In genomic region chrX:23667239-23668177, GRCh38 we compare ENCODE assay signal across 8 cellular contexts. TPM values are rescaled to one million over a fixed set of nuclear protein-coding genes. Genes with fewer than 3 reads are reported as not detected.
A peak's percentile ranks its signal among the peaks of the same experiment; 100 is the strongest.
DNase-seq lines count a peak whose midpoint lies in the region; ATAC-seq and TF ChIP-seq lines count a peak whose summit lies in the region.

PRDX4 (plus strand) TSS chrX:23667493; CDS start chrX:23667571, 78 bp downstream.

- peaks cover 44% of the 10 kb centered on the region for H3K79me2 ChIP-seq in PC-3 (ENCODE audit: low read length)

- intact Hi-C loops in PC-3 (cut with micrococcal nuclease): loop anchor here (10.0 kb wide), 1 partner anchor 1027 kb away; the partner anchor contains the start of gene POLA1

- POLR2A ChIA-PET in PC-3 (lab: Charles Lee; ENCODE audit: unreplicated experiment): interaction anchor here (0.5 to 0.6 kb wide), 5 partner anchors 116 to 1644 kb away, joined by 3 to 6 read pairs (median 3); no protein-coding TSS in a partner anchor

- H3K9me2 ChIP-seq in PC-3 (replicated peaks; ENCODE audit: low read length): no peaks in the 10 kb centered on the region

- H3K4me1 ChIP-seq in PC-3 (ENCODE audit: insufficient read depth, low read length): peaks cover 13% of the 10 kb centered on the region
- H3K4me1 ChIP-seq in esophagus (ENCODE audit: control insufficient read depth in 2 of 2, insufficient read depth in 2 of 2, low read length in 1 of 2): no peaks in the 10 kb centered on the region
- H3K4me1 ChIP-seq in muscle layer of colon (ENCODE audit: insufficient read depth, low read length): no peaks in the 10 kb centered on the region

- WGBS in esophagus, 2 donors: 0 to 20% methylated on average over 57 to 73 of the region's 73 CpGs

- no TSS peak for BruUV-seq in PC-3 (replicated peaks; lab: Mats Ljungman, UMichigan)

- peak within 1 kb of the TSS; percentile 96 for H3K9ac ChIP-seq in PC-3 (ENCODE audit: low read length)
- H3K9ac ChIP-seq in muscle layer of colon (ENCODE audit: low read length): no peak within 1 kb of the TSS

- H4K20me1 ChIP-seq in PC-3 (ENCODE audit: low read length): 0 out of 2 replicates have a peak, but pooled peaks cover 4% of the 10 kb centered on the region

- H3K27me3 ChIP-seq in PC-3 (ENCODE audit: low read length) (no peaks in the 10 kb centered on the region), esophagus (ENCODE audit: control insufficient read depth in 1 of 2, insufficient read depth in 2 of 2, low read length in 2 of 2) (peaks cover 0 to 2% of the 10 kb centered on the region in 2 donors), muscle layer of colon (ENCODE audit: control insufficient read depth in 1 of 2, insufficient read depth in 2 of 2, low read length in 2 of 2) (no peaks in the 10 kb centered on the region)

- peak; percentile 61 for ATAC-seq in GM21526 (IDR thresholded peaks at IDR 0.05; ENCODE audit: low FRiP score, unreplicated experiment)
- peak; percentile 82 for ATAC-seq in PC-3

- CTCF ChIA-PET in PC-3 (lab: Charles Lee): no interaction called here

- H2AFZ ChIP-seq in PC-3 (ENCODE audit: low read length): peak within 1 kb of the TSS; percentile 92

- H3K9me3 ChIP-seq in PC-3 (ENCODE audit: low read length) (no peaks in the 10 kb centered on the region), esophagus (ENCODE audit: control insufficient read depth in 2 of 2, insufficient read depth in 1 of 2, low read depth in 1 of 2, low read length in 1 of 2) (peaks cover 0 to 3% of the 10 kb centered on the region in 2 donors), muscle layer of colon (ENCODE audit: low read length) (no peaks in the 10 kb centered on the region)

- H3K4me3 ChIP-seq in PC-3 (ENCODE audit: low read length) (peak within 1 kb of the TSS; percentile 71), esophagus (ENCODE audit: low read depth in 1 of 2, low read length in 2 of 2) (peak within 1 kb of the TSS; percentile 51 to 68), muscle layer of colon (ENCODE audit: low read depth in 1 of 2, low read length in 2 of 2) (peak within 1 kb of the TSS; percentile 44 to 59)

- peaks cover 9% of the 10 kb centered on the region; the same call in 1 of the 2 replicates for H3K36me3 ChIP-seq in PC-3 (ENCODE audit: low read depth, low read length)
- H3K36me3 ChIP-seq in esophagus (ENCODE audit: control insufficient read depth in 2 of 2, insufficient read depth in 2 of 2, low read length in 1 of 2): no peaks in the 10 kb centered on the region
- H3K36me3 ChIP-seq in muscle layer of colon (ENCODE audit: insufficient read depth, low read length): no peaks in the 10 kb centered on the region

- peak within 1 kb of the TSS; percentile 88 for H3K4me2 ChIP-seq in PC-3 (ENCODE audit: low read length)

- H3K27ac ChIP-seq in PC-3 (ENCODE audit: low read length): peak within 1 kb of the TSS; percentile 80
- peak within 1 kb of the TSS; percentile 88 to 89 for H3K27ac ChIP-seq in esophagus (ENCODE audit: low read depth in 2 of 2, low read length in 1 of 2)
- no peak within 1 kb of the TSS for H3K27ac ChIP-seq in muscle layer of colon (ENCODE audit: low read depth, low read length)

- TF ChIP-seq CTCF in PC-3 (conservative IDR thresholded peaks at IDR 0.05; ENCODE audit: low read depth, low read length): no peak

- DNase-seq in DMS 273 (lab: John Stamatoyannopoulos, UW; ENCODE audit: unreplicated experiment) (peak; percentile 95), HuH-7.5 (ENCODE audit: low spot score) (peak; percentile 75), PC-3 (peak; percentile 87)
- peak; percentile 72 for DNase-seq in activated T-cell treated with anti-CD3 and anti-CD28 coated beads, Interleukin-2, amount 50 U/mL, for 1 hour
- peak; percentile 33 to 49 for DNase-seq in stimulated activated CD8-positive, alpha-beta memory T cell treated with anti-CD3 and anti-CD28 coated beads, Interleukin-7, amount 100 ng/mL, for 1 hour (ENCODE audit: low read depth in 2 of 2)

- H3F3A ChIP-seq in PC-3 (ENCODE audit: low read length, unreplicated experiment): no peaks in the 10 kb centered on the region

RNA-seq across cellular contexts. Expression of gene PRDX4, which starts in this region (rescaled TPM):
- 249 and 276 TPM in 2 replicates for total RNA-seq in PC-3 (2014; rRNA removed)
- 10 to 100 TPM; 18.7 to 70.4 TPM for polyA plus RNA-seq in esophagus

Comparison
In these comparisons a context has a peak if more than half of its experiments do, and no peak if none do; other contexts are left out.
1. DNase-seq: peak in every context shown above with its lines; median percentile 95 in DMS 273; 87 in PC-3; 75 in HuH-7.5; 72 in activated T-cell treated with anti-CD3 and anti-CD28 coated beads, Interleukin-2, amount 50 U/mL, for 1 hour; 41 in stimulated activated CD8-positive, alpha-beta memory T cell treated with anti-CD3 and anti-CD28 coated beads, Interleukin-7, amount 100 ng/mL, for 1 hour.